Comparison of ENCODE assay signal across 1 cellular context in genomic region chr3:196214783-196215441, GRCh38.
TF ChIP-seq lines count a peak whose summit lies in the region.

No MANE protein-coding gene starts in this region.

TF ChIP-seq in HepG2, 621 proteins besides CTCF, POLR2A, EP300 and RAD21 (continues in another document):
- TF ChIP-seq TBX2 (CRISPR knock-in tag; IDR thresholded peaks at IDR 0.05; ENCODE audit: borderline replicate concordance) (peak; percentile 96), ELF3 (CRISPR knock-in tag; IDR thresholded peaks at IDR 0.05) (peak; percentile 77), GPN1 (CRISPR knock-in tag; IDR thresholded peaks at IDR 0.05; ENCODE audit: borderline replicate concordance) (no peak), ZNF720 (CRISPR knock-in tag; IDR thresholded peaks at IDR 0.05) (no peak), NCOR1 (IDR thresholded peaks at IDR 0.05; ENCODE audit: borderline replicate concordance, low read length) (peak; percentile 72), YY1 (IDR thresholded peaks at IDR 0.05; ENCODE audit: insufficient read depth, insufficient replicate concordance, low read depth, low read length) (peak; percentile 5), ZFP62 (CRISPR knock-in tag; IDR thresholded peaks at IDR 0.05) (no peak), ATF7 (IDR thresholded peaks at IDR 0.05) (no peak), ATF7 (CRISPR knock-in tag; IDR thresholded peaks at IDR 0.05) (no peak), ZNF33B (CRISPR knock-in tag; IDR thresholded peaks at IDR 0.05) (peak; percentile 94; the same call in 1 of the 2 replicates), ZNF770 (CRISPR knock-in tag; IDR thresholded peaks at IDR 0.05) (peak; percentile 91), HNF1B (CRISPR knock-in tag; IDR thresholded peaks at IDR 0.05) (peak; percentile 95), ZNF331 (CRISPR knock-in tag; IDR thresholded peaks at IDR 0.05) (0 out of 2 replicates have a peak, but pooled peaks have one; percentile 30), MED8 (CRISPR knock-in tag; IDR thresholded peaks at IDR 0.05; ENCODE audit: insufficient replicate concordance) (peak; percentile 69), ZNF335 (CRISPR knock-in tag; IDR thresholded peaks at IDR 0.05) (peak; percentile 81), NR2F2 (IDR thresholded peaks at IDR 0.05; ENCODE audit: borderline replicate concordance, low read depth) (peak; percentile 91), SP140L (CRISPR knock-in tag; IDR thresholded peaks at IDR 0.05; ENCODE audit: borderline replicate concordance) (no peak), DRAP1 (CRISPR knock-in tag; IDR thresholded peaks at IDR 0.05) (peak; percentile 74), MTA1 (CRISPR knock-in tag; IDR thresholded peaks at IDR 0.05; ENCODE audit: borderline replicate concordance) (0 out of 2 replicates have a peak, but pooled peaks have one; percentile 98), ARNTL (CRISPR knock-in tag; IDR thresholded peaks at IDR 0.05) (peak; percentile 79), KDM5B (CRISPR knock-in tag; IDR thresholded peaks at IDR 0.05; ENCODE audit: borderline replicate concordance) (peak; percentile 78; the same call in 1 of the 2 replicates), ZNF761 (CRISPR knock-in tag; conservative IDR thresholded peaks at IDR 0.05) (no peak), BRD4 (CRISPR knock-in tag; IDR thresholded peaks at IDR 0.05) (0 out of 2 replicates have a peak, but pooled peaks have one; percentile 37), SIN3A (IDR thresholded peaks at IDR 0.05; ENCODE audit: borderline replicate concordance, low read depth, low read length) (peak; percentile 55; the same call in 1 of the 2 replicates), ZNF589 (CRISPR knock-in tag; conservative IDR thresholded peaks at IDR 0.05) (no peak), IRF2 (CRISPR knock-in tag; IDR thresholded peaks at IDR 0.05) (peak; percentile 88), PAXIP1 (CRISPR knock-in tag; conservative IDR thresholded peaks at IDR 0.05) (peak; percentile 99), KDM3A (CRISPR knock-in tag; IDR thresholded peaks at IDR 0.05; ENCODE audit: low read depth) (peak; percentile 87; the same call in 1 of the 2 replicates), PAF1 (CRISPR knock-in tag; IDR thresholded peaks at IDR 0.05) (no peak), LBX2 (CRISPR knock-in tag; IDR thresholded peaks at IDR 0.05; ENCODE audit: borderline replicate concordance) (no peak), BRCA1 (CRISPR knock-in tag; IDR thresholded peaks at IDR 0.05) (0 out of 2 replicates have a peak, but pooled peaks have one; percentile 59), RXRA (CRISPR knock-in tag; IDR thresholded peaks at IDR 0.05) (peak; percentile 100), ZFX (CRISPR knock-in tag; IDR thresholded peaks at IDR 0.05; ENCODE audit: low read depth) (peak; percentile 78), ZHX2 (IDR thresholded peaks at IDR 0.05; ENCODE audit: low read depth) (peak; percentile 46), ZHX2 (CRISPR knock-in tag; IDR thresholded peaks at IDR 0.05; ENCODE audit: borderline replicate concordance) (no peak), PHF8 (CRISPR knock-in tag; IDR thresholded peaks at IDR 0.05) (peak; percentile 52), ZNF121 (CRISPR knock-in tag; IDR thresholded peaks at IDR 0.05) (peak; percentile 87; the same call in 1 of the 2 replicates), ATF1 (CRISPR knock-in tag; IDR thresholded peaks at IDR 0.05) (no peak), ZNF275 (CRISPR knock-in tag; IDR thresholded peaks at IDR 0.05; ENCODE audit: borderline replicate concordance) (peak; percentile 29; the same call in 1 of the 2 replicates), HIVEP1 (CRISPR knock-in tag; IDR thresholded peaks at IDR 0.05) (peak; percentile 53; the same call in 1 of the 2 replicates), ZNF280B (CRISPR knock-in tag; IDR thresholded peaks at IDR 0.05; ENCODE audit: borderline replicate concordance) (no peak), NFE2L2 (IDR thresholded peaks at IDR 0.05; ENCODE audit: low read length) (peak; percentile 25), MTF1 (CRISPR knock-in tag; IDR thresholded peaks at IDR 0.05) (no peak), ZFP82 (CRISPR knock-in tag; IDR thresholded peaks at IDR 0.05; ENCODE audit: borderline replicate concordance) (peak; percentile 17; the same call in 1 of the 2 replicates), ZNF639 (CRISPR knock-in tag; conservative IDR thresholded peaks at IDR 0.05) (0 out of 2 replicates have a peak, but pooled peaks have one; percentile 31), ZNF34 (CRISPR knock-in tag; IDR thresholded peaks at IDR 0.05; ENCODE audit: borderline replicate concordance) (no peak), THYN1 (CRISPR knock-in tag; IDR thresholded peaks at IDR 0.05; ENCODE audit: borderline replicate concordance, low read depth) (0 out of 2 replicates have a peak, but pooled peaks have one; percentile 34), ZMYM2 (CRISPR knock-in tag; IDR thresholded peaks at IDR 0.05) (peak; percentile 62), GABPB1 (CRISPR knock-in tag; IDR thresholded peaks at IDR 0.05) (peak; percentile 68), SP4 (CRISPR knock-in tag; IDR thresholded peaks at IDR 0.05) (peak; percentile 44; the same call in 1 of the 2 replicates), ZNF772 (CRISPR knock-in tag; IDR thresholded peaks at IDR 0.05) (peak; percentile 54; the same call in 1 of the 2 replicates)
